In the genomic region with DNA sequence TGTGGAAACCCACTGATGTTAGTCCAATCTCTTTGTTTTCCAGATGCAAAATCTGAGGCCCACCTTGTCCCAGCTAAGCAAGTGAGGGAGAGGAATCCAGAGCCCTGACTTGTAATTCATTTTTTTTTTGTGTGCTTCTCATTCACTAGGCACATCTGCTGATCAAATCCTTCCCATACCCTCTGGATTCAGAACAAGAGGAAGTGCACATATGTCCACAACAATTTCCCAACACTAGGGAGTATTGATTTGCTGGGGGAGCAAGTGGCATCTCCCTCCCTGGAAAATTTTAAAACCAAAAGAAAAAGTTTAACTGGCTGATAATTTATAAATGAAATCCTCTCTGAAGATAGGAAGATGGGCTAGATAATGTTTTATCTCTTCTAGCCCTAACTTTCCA, we compare ENCODE assay signal across 10 cellular contexts.
DNase-seq lines count a peak whose midpoint lies in the region; ATAC-seq and TF ChIP-seq lines count a peak whose summit lies in the region.
"Had no signal": no experiment of that assay in that cellular context is flagged by ENCODE, and none has a peak within 500 bp of the region (broad histone marks: within the 10 kb centered on the region; RNA-seq: fewer than 3 reads in every experiment).

No MANE protein-coding gene starts in this region.

- H2BK12ac ChIP-seq in trophoblast cell (ENCODE audit: low read length) = no peak overlapping the region

- no peaks in the 10 kb centered on the region for H3K9me3 Mint-ChIP-seq in GM23338
- no peaks in the 10 kb centered on the region for H3K9me3 Mint-ChIP-seq in endothelial cell (ENCODE audit: unreplicated experiment)
- H3K9me3 Mint-ChIP-seq: stimulated activated naive B cell treated with anti-CD40 and anti-IgM and Interleukin-4, amounts not matched to agents 10 μg/mL and 1 μg/mL and 100 μg/mL, for 72 hours had no signal

- H3K79me2 ChIP-seq in GM23338 (replicated peaks; ENCODE audit: insufficient read depth) (no peaks in the 10 kb centered on the region), trophoblast cell (ENCODE audit: control insufficient read depth, insufficient read depth, low read length, poor library complexity) (no peaks in the 10 kb centered on the region)

- H3K4me1 Mint-ChIP-seq in GM23338 (peaks cover 7% of the 10 kb centered on the region; the same call in 2 of the 3 replicates), endothelial cell (ENCODE audit: unreplicated experiment) (no peaks in the 10 kb centered on the region)

- H3K9ac ChIP-seq in colonic mucosa (ENCODE audit: low read depth in 2 of 2, low read length in 2 of 2) (no peak overlapping the region), trophoblast cell (ENCODE audit: low read length) (no peak overlapping the region)

- no peak overlapping the region for H2BK5ac ChIP-seq in trophoblast cell (ENCODE audit: low read depth, low read length, poor library complexity)

- H3K36me3 ChIP-seq in GM23338 (ENCODE audit: insufficient read depth) = no peaks in the 10 kb centered on the region
- H3K36me3 ChIP-seq in colonic mucosa = no peaks in the 10 kb centered on the region
- no peaks in the 10 kb centered on the region for H3K36me3 ChIP-seq in trophoblast cell (ENCODE audit: control insufficient read depth in 1 of 2, insufficient read depth in 2 of 2, low read length in 2 of 2)

- H3K79me1 ChIP-seq in trophoblast cell (ENCODE audit: low read length) = no peaks in the 10 kb centered on the region

- H2AFZ ChIP-seq in GM23338 = peak overlapping the region; percentile 57
- no peak overlapping the region for H2AFZ ChIP-seq in trophoblast cell (ENCODE audit: insufficient read depth, low read length, poor library complexity)

- H3K4me1 ChIP-seq in GM23338 (ENCODE audit: insufficient read depth) (no peaks in the 10 kb centered on the region), colonic mucosa (peaks cover 6% of the 10 kb centered on the region), trophoblast cell (ENCODE audit: control insufficient read depth in 1 of 2, insufficient read depth in 2 of 2, low read length in 2 of 2) (no peaks in the 10 kb centered on the region)

- H3K27ac Mint-ChIP-seq in GM23338 (no peak overlapping the region; the same call in 1 of the 2 replicates), endothelial cell (ENCODE audit: unreplicated experiment) (no peak overlapping the region)
- H3K27ac Mint-ChIP-seq: progenitor cell of endocrine pancreas; stimulated activated naive B cell treated with anti-CD40 and anti-IgM and Interleukin-4, amounts not matched to agents 10 μg/mL and 1 μg/mL and 100 μg/mL, for 72 hours had no signal

- H3K27ac ChIP-seq in GM23338 (ENCODE audit: low read depth) = no peak overlapping the region
- peak overlapping the region; percentile 28 for H3K27ac ChIP-seq in colonic mucosa
- no peak overlapping the region for H3K27ac ChIP-seq in trophoblast cell (ENCODE audit: low read depth, low read length)

- no peak overlapping the region for H3K14ac ChIP-seq in trophoblast cell (ENCODE audit: low read length)

- H2AK5ac ChIP-seq in trophoblast cell (ENCODE audit: low read length) = peak overlapping the region; percentile 40

- H3K4me3 Mint-ChIP-seq in GM23338 = no peak overlapping the region
- H3K4me3 Mint-ChIP-seq in endothelial cell (ENCODE audit: unreplicated experiment) = no peak overlapping the region
- H3K4me3 Mint-ChIP-seq: stimulated activated naive B cell treated with anti-CD40 and anti-IgM and Interleukin-4, amounts not matched to agents 10 μg/mL and 1 μg/mL and 100 μg/mL, for 72 hours had no signal

- H3K23ac ChIP-seq in trophoblast cell (ENCODE audit: low read length) = no peak overlapping the region

- H4K91ac ChIP-seq in trophoblast cell (ENCODE audit: low read depth, low read length) = peak overlapping the region; percentile 55

- intact Hi-C loops in colonic mucosa (cut with DNase I) = loop anchor here (5.0 kb wide), 1 partner anchor 161 kb away; no protein-coding TSS in a partner anchor

- DNase-seq in GM23338 (ENCODE audit: low spot score) = no peak
- peak; percentile 56 for DNase-seq in NCI-H748 (lab: John Stamatoyannopoulos, UW; ENCODE audit: unreplicated experiment)
- no peak for DNase-seq in colonic mucosa
- no peak for DNase-seq in trophoblast cell
- DNase-seq in endothelial cell (ENCODE audit: low spot score) = no peak
- no peak for DNase-seq in COLO668 (lab: John Stamatoyannopoulos, UW; ENCODE audit: unreplicated experiment)
- DNase-seq in hippocampal formation (lab: John Stamatoyannopoulos, UW) = no peak
- no peak for DNase-seq in CD1c-positive myeloid dendritic cell (ENCODE audit: extremely low spot score)

- H3K9me3 ChIP-seq in colonic mucosa (no peaks in the 10 kb centered on the region), trophoblast cell (ENCODE audit: insufficient read depth, low read depth, low read length) (no peaks in the 10 kb centered on the region)

- no peak overlapping the region for H3K4ac ChIP-seq in trophoblast cell (ENCODE audit: low read depth, low read length)

- H3K18ac ChIP-seq in trophoblast cell (ENCODE audit: low read length) = no peak overlapping the region

- H3K27me3 Mint-ChIP-seq in GM23338 (ENCODE audit: insufficient read depth, low read depth, poor library complexity) (no peaks in the 10 kb centered on the region), endothelial cell (ENCODE audit: unreplicated experiment) (no peaks in the 10 kb centered on the region)
- H3K27me3 Mint-ChIP-seq: progenitor cell of endocrine pancreas had no signal

- H4K12ac ChIP-seq in trophoblast cell (ENCODE audit: low read depth, low read length) = no peak overlapping the region

- TF ChIP-seq CTCF in GM23338 (conservative IDR thresholded peaks at IDR 0.05; ENCODE audit: low read depth in 2 of 2) = no peak
- TF ChIP-seq CTCF in colonic mucosa (IDR thresholded peaks at IDR 0.05) = no peak
- TF ChIP-seq CTCF in endothelial cell (IDR thresholded peaks at IDR 0.05; ENCODE audit: unreplicated experiment) = no peak

- no peaks in the 10 kb centered on the region for H3F3A ChIP-seq in GM23338 (replicated peaks; ENCODE audit: low read depth)

- no peaks in the 10 kb centered on the region for H4K20me1 ChIP-seq in GM23338 (replicated peaks; ENCODE audit: insufficient read depth)

- no peak overlapping the region for H3K4me2 ChIP-seq in GM23338
- no peak overlapping the region for H3K4me2 ChIP-seq in trophoblast cell (ENCODE audit: low read length)

- H3K36me3 Mint-ChIP-seq in GM23338 (ENCODE audit: low read depth) (no peaks in the 10 kb centered on the region; the same call in 2 of the 3 replicates), endothelial cell (ENCODE audit: low read depth, unreplicated experiment) (no peaks in the 10 kb centered on the region)
- H3K36me3 Mint-ChIP-seq: stimulated activated naive B cell treated with anti-CD40 and anti-IgM and Interleukin-4, amounts not matched to agents 10 μg/mL and 1 μg/mL and 100 μg/mL, for 72 hours had no signal

- ATAC-seq in GM23338 = no peak

- H3K27me3 ChIP-seq in GM23338 (ENCODE audit: insufficient read depth) (no peaks in the 10 kb centered on the region), colonic mucosa (no peaks in the 10 kb centered on the region), trophoblast cell (ENCODE audit: insufficient read depth, low read length) (no peaks in the 10 kb centered on the region)

- no peak overlapping the region for H4K8ac ChIP-seq in trophoblast cell (ENCODE audit: low read depth, low read length)

- no peaks in the 10 kb centered on the region for H3K9me2 ChIP-seq in GM23338 (ENCODE audit: insufficient read depth)

- no peak overlapping the region for H2BK120ac ChIP-seq in trophoblast cell (ENCODE audit: insufficient read depth, low read length, poor library complexity)

- H3K4me3 ChIP-seq in GM23338 (no peak overlapping the region), colonic mucosa (no peak overlapping the region), trophoblast cell (ENCODE audit: low read depth, low read length) (no peak overlapping the region)

TF ChIP-seq in GM23338, 12 proteins besides CTCF, POLR2A, EP300 and RAD21 (continues in another document):
- no peak for TF ChIP-seq ZNF331 (CRISPR knock-in tag; IDR thresholded peaks at IDR 0.05; ENCODE audit: low read depth)
- no peak for TF ChIP-seq ZNF114 (CRISPR knock-in tag; IDR thresholded peaks at IDR 0.05)
- TF ChIP-seq, protein P1, sequence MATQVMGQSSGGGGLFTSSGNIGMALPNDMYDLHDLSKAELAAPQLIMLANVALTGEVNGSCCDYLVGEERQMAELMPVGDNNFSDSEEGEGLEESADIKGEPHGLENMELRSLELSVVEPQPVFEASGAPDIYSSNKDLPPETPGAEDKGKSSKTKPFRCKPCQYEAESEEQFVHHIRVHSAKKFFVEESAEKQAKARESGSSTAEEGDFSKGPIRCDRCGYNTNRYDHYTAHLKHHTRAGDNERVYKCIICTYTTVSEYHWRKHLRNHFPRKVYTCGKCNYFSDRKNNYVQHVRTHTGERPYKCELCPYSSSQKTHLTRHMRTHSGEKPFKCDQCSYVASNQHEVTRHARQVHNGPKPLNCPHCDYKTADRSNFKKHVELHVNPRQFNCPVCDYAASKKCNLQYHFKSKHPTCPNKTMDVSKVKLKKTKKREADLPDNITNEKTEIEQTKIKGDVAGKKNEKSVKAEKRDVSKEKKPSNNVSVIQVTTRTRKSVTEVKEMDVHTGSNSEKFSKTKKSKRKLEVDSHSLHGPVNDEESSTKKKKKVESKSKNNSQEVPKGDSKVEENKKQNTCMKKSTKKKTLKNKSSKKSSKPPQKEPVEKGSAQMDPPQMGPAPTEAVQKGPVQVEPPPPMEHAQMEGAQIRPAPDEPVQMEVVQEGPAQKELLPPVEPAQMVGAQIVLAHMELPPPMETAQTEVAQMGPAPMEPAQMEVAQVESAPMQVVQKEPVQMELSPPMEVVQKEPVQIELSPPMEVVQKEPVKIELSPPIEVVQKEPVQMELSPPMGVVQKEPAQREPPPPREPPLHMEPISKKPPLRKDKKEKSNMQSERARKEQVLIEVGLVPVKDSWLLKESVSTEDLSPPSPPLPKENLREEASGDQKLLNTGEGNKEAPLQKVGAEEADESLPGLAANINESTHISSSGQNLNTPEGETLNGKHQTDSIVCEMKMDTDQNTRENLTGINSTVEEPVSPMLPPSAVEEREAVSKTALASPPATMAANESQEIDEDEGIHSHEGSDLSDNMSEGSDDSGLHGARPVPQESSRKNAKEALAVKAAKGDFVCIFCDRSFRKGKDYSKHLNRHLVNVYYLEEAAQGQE (IDR thresholded peaks at IDR 0.05; ENCODE audit: unreplicated experiment) = no peak
- no peak for TF ChIP-seq POLR2AphosphoS5 (IDR thresholded peaks at IDR 0.05; ENCODE audit: low read depth)
